Comparison of ENCODE assay signal across 18 cellular contexts in the genomic region with DNA sequence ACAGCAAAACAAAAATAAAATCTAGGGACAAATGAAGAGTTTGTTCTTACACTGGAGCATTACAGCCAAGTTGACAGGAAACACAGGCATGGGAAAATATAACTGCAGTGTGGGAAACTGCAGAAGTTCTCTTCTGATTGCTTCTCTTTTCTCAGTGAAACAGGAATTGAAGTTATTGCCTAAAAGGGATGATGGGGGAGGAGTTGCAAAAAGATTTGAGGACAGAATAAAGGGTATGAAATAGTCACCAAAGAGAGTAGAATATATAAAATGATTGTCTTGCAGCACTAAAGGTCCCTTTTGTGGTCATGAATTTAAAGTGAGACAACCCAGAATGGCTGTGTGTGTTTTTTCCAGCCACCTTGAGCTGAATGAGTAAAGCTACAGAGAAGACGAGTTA.
DNase-seq lines count a peak whose midpoint lies in the region; ATAC-seq, FAIRE-seq and TF ChIP-seq lines count a peak whose summit lies in the region.
"Had no signal": no experiment of that assay in that cellular context is flagged by ENCODE, and none has a peak within 500 bp of the region (broad histone marks: within the 10 kb centered on the region; RNA-seq: fewer than 3 reads in every experiment).

No MANE protein-coding gene starts in this region.

- H3K9me3 ChIP-seq in mesodermal cell (ENCODE audit: control insufficient read depth, low read length) (no peaks in the 10 kb centered on the region), esophagus muscularis mucosa (no peaks in the 10 kb centered on the region)

- H3K27ac ChIP-seq in mesodermal cell (ENCODE audit: low read depth, low read length, severe bottlenecking): peak overlapping the region; percentile 2
- H3K27ac ChIP-seq in esophagus muscularis mucosa (replicated peaks in 1 of 4): no peak overlapping the region
- H3K27ac ChIP-seq: C4-2B had no signal

- H3K4me3 ChIP-seq in mesodermal cell (ENCODE audit: extremely low read depth, insufficient read depth, low read length, poor library complexity, severe bottlenecking) (no peak overlapping the region), esophagus muscularis mucosa (no peak overlapping the region)

- peak; percentile 23 for FAIRE-seq in GM12891 (lab: Jason Lieb, UNC)

- H3K4me1 ChIP-seq in mesodermal cell (ENCODE audit: control insufficient read depth, insufficient read depth, low read length, poor library complexity, severe bottlenecking): no peaks in the 10 kb centered on the region
- H3K4me1 ChIP-seq in esophagus muscularis mucosa: no peaks in the 10 kb centered on the region

- TF ChIP-seq POLR2A in GM12891 (IDR thresholded peaks at IDR 0.05; ENCODE audit: low read depth, low read length): no peak
- no peak for TF ChIP-seq POLR2A in esophagus muscularis mucosa (IDR thresholded peaks at IDR 0.05; ENCODE audit: low read depth)

- H3K27me3 ChIP-seq in esophagus muscularis mucosa: no peaks in the 10 kb centered on the region

- ATAC-seq in HG02571 (IDR thresholded peaks at IDR 0.05; ENCODE audit: unreplicated experiment): no peak
- ATAC-seq: activated naive CD8-positive, alpha-beta T cell treated with anti-CD3 and anti-CD28 coated beads, Interleukin-2, amount 50 U/mL, for 24 hours; Panc1 had no signal

- H3K36me3 ChIP-seq in mesodermal cell (ENCODE audit: control insufficient read depth, insufficient read depth, low read length): no peaks in the 10 kb centered on the region
- H3K36me3 ChIP-seq in esophagus muscularis mucosa: peaks cover 0 to 4% (median 0%) of the 10 kb centered on the region in 4 donors

- TF ChIP-seq EP300 in esophagus muscularis mucosa (IDR thresholded peaks at IDR 0.05): no peak

- TF ChIP-seq CTCF in GM20000 (IDR thresholded peaks at IDR 0.05; ENCODE audit: extremely low read depth, missing control alignments) (no peak), esophagus muscularis mucosa (IDR thresholded peaks at IDR 0.05) (no peak)

- 92 to 100% methylated on average over 1 of the region's 1 CpG for WGBS in mesodermal cell (ENCODE audit: insufficient coverage in 2 of 2), 2 experiments
- WGBS in esophagus muscularis mucosa: 81% methylated on average over 1 of the region's 1 CpG

- intact Hi-C loops in esophagus muscularis mucosa (cut with DNase I): no loop called here

- DNase-seq in GM12891 (ENCODE audit: insufficient read length, low spot score) (no peak), GM20000 (ENCODE audit: low spot score) (peak; percentile 13), NOMO-1 treated with DMSO at 0.1 percent for 48 hours (lab: John Stamatoyannopoulos, UW; ENCODE audit: unreplicated experiment) (peak; percentile 63), NCI-H187 (lab: John Stamatoyannopoulos, UW) (no peak), esophagus muscularis mucosa (ENCODE audit: extremely low spot score) (no peak)
- no peak for DNase-seq in activated CD4-positive, CD25-positive, alpha-beta regulatory T cell treated with anti-CD3 and anti-CD28 coated beads, Interleukin-2, amount 50 U/mL, for 72 hours
- DNase-seq: activated CD8-positive, alpha-beta memory T cell treated with anti-CD3 and anti-CD28 coated beads for 24 hours; activated naive CD8-positive, alpha-beta T cell treated with anti-CD3 and anti-CD28 coated beads, Interleukin-2, amount 50 U/mL, for 24 hours; DMS53; MM.1S; NCI-H2081; NCI-H524; posterior cingulate gyrus; stimulated activated naive CD4-positive, alpha-beta T cell had no signal

TF ChIP-seq in GM12891, 5 proteins besides CTCF, POLR2A, EP300 and RAD21:
- TF ChIP-seq SPI1 (IDR thresholded peaks at IDR 0.05; ENCODE audit: low read depth, low read length): peak; percentile 6; the same call in 1 of the 2 replicates
- no peak for TF ChIP-seq POLR2AphosphoS5 (IDR thresholded peaks at IDR 0.05; ENCODE audit: low read depth, low read length)

Comparison
In these comparisons a context has a peak if more than half of its experiments do, and no peak if none do; other contexts are left out.
1. DNase-seq: peak in GM20000 (single experiment) and NOMO-1 treated with DMSO at 0.1 percent for 48 hours (single experiment); none in GM12891 (single experiment), NCI-H187 (0 of 2), esophagus muscularis mucosa (single experiment) and activated CD4-positive, CD25-positive, alpha-beta regulatory T cell treated with anti-CD3 and anti-CD28 coated beads, Interleukin-2, amount 50 U/mL, for 72 hours (single experiment).